ENCODE assay signal across 28 cellular contexts in genomic region chr2:66255871-66256270, GRCh38.
"Had no signal": no experiment of that assay in that cellular context is flagged by ENCODE, and none has a peak within 500 bp of the region (broad histone marks: within the 10 kb centered on the region; RNA-seq: fewer than 3 reads in every experiment).

No MANE protein-coding gene starts in this region.

- H3K27me3 Mint-ChIP-seq: activated CD4-positive, alpha-beta memory T cell treated with anti-CD3 and anti-CD28 coated beads for 36 hours; activated CD4-positive, alpha-beta T cell treated with anti-CD3 and anti-CD28 coated beads for 36 hours; activated CD4-positive, alpha-beta T cell treated with anti-CD3 and anti-CD28 coated beads, Interleukin-2, amount 10 ng/mL, durations not matched to agents 24 days and 14 days; activated naive CD4-positive, alpha-beta T cell treated with anti-CD3 and anti-CD28 coated beads, Interleukin-2, amount 10 ng/mL, durations not matched to agents 7 days and 5 days; activated naive CD8-positive, alpha-beta T cell treated with anti-CD3 and anti-CD28 coated beads, Interleukin-2, amount 10 ng/mL, durations not matched to agents 7 days and 5 days; activated T-cell treated with anti-CD3 and anti-CD28 coated beads, Interleukin-2, amount 50 U/mL, for 24 hours; brain had no signal

- H3K36me3 ChIP-seq: ascending aorta, breast epithelium, cardiac muscle cell, colonic mucosa, esophagus squamous epithelium, gastroesophageal sphincter had no signal

- DNase-seq: activated CD4-positive, alpha-beta memory T cell treated with anti-CD3 and anti-CD28 coated beads for 36 hours; activated CD4-positive, alpha-beta T cell treated with anti-CD3 and anti-CD28 coated beads for 36 hours; activated CD4-positive, alpha-beta T cell treated with anti-CD3 and anti-CD28 coated beads, Interleukin-2, amount 10 ng/mL, durations not matched to agents 24 days and 14 days; activated CD4-positive, CD25-positive, alpha-beta regulatory T cell; activated CD4-positive, CD25-positive, alpha-beta regulatory T cell treated with anti-CD3 and anti-CD28 coated beads, Interleukin-2, amount 50 U/mL, for 72 hours; activated CD8-positive, alpha-beta memory T cell treated with anti-CD3 and anti-CD28 coated beads, Interleukin-2, amount 50 U/mL, for 48 hours; activated CD8-positive, alpha-beta T cell treated with anti-CD3 and anti-CD28 coated beads, Interleukin-2, amount 10 ng/mL, durations not matched to agents 7 days and 5 days; activated gamma-delta T cell; activated naive CD4-positive, alpha-beta T cell; activated naive CD4-positive, alpha-beta T cell treated with anti-CD3 and anti-CD28 coated beads, Interleukin-2, amount 10 ng/mL, durations not matched to agents 7 days and 5 days; activated naive CD8-positive, alpha-beta T cell treated with anti-CD3 and anti-CD28 coated beads, Interleukin-2, amount 10 ng/mL, durations not matched to agents 7 days and 5 days; activated T-cell treated with anti-CD3 and anti-CD28 coated beads for 4 hours; activated T-cell treated with anti-CD3 and anti-CD28 coated beads, Interleukin-2, amount 50 U/mL, for 24 hours; activated T-cell treated with anti-CD3 and anti-CD28 coated beads, Interleukin-2, amount 50 U/mL, for 72 hours; central memory CD4-positive, alpha-beta T cell; cerebellar nuclear complex; colonic mucosa; effector CD8-positive, alpha-beta T cell; esophagus squamous epithelium; foreskin melanocyte; T-helper 2 cell had no signal

- H3K4me3 Mint-ChIP-seq: activated CD4-positive, alpha-beta memory T cell treated with anti-CD3 and anti-CD28 coated beads for 36 hours; activated CD4-positive, alpha-beta T cell treated with anti-CD3 and anti-CD28 coated beads for 36 hours; activated CD4-positive, alpha-beta T cell treated with anti-CD3 and anti-CD28 coated beads, Interleukin-2, amount 10 ng/mL, durations not matched to agents 24 days and 14 days; activated CD8-positive, alpha-beta T cell treated with anti-CD3 and anti-CD28 coated beads, Interleukin-2, amount 10 ng/mL, durations not matched to agents 7 days and 5 days; activated naive CD4-positive, alpha-beta T cell treated with anti-CD3 and anti-CD28 coated beads, Interleukin-2, amount 10 ng/mL, durations not matched to agents 7 days and 5 days; activated naive CD8-positive, alpha-beta T cell treated with anti-CD3 and anti-CD28 coated beads, Interleukin-2, amount 10 ng/mL, durations not matched to agents 7 days and 5 days; activated T-cell treated with anti-CD3 and anti-CD28 coated beads, Interleukin-2, amount 50 U/mL, for 24 hours; activated T-cell treated with anti-CD3 and anti-CD28 coated beads, Interleukin-2, amount 50 U/mL, for 72 hours; brain had no signal

- H3K9me3 ChIP-seq: ascending aorta, colonic mucosa, esophagus squamous epithelium, gastroesophageal sphincter had no signal

- ATAC-seq: activated CD4-positive, alpha-beta T cell treated with anti-CD3 and anti-CD28 coated beads for 36 hours; activated CD8-positive, alpha-beta T cell treated with anti-CD3 and anti-CD28 coated beads, Interleukin-2, amount 10 ng/mL, durations not matched to agents 7 days and 5 days; activated naive CD4-positive, alpha-beta T cell treated with anti-CD3 and anti-CD28 coated beads, Interleukin-2, amount 50 U/mL, for 72 hours; activated T-cell treated with anti-CD3 and anti-CD28 coated beads, Interleukin-2, amount 50 U/mL, for 72 hours; gastroesophageal sphincter had no signal

- H3K4me1 Mint-ChIP-seq: activated CD4-positive, alpha-beta T cell treated with anti-CD3 and anti-CD28 coated beads for 36 hours; activated CD4-positive, alpha-beta T cell treated with anti-CD3 and anti-CD28 coated beads, Interleukin-2, amount 10 ng/mL, durations not matched to agents 24 days and 14 days; activated naive CD4-positive, alpha-beta T cell treated with anti-CD3 and anti-CD28 coated beads, Interleukin-2, amount 10 ng/mL, durations not matched to agents 7 days and 5 days; activated naive CD8-positive, alpha-beta T cell treated with anti-CD3 and anti-CD28 coated beads, Interleukin-2, amount 10 ng/mL, durations not matched to agents 7 days and 5 days had no signal

- H3K36me3 Mint-ChIP-seq: activated CD4-positive, alpha-beta memory T cell treated with anti-CD3 and anti-CD28 coated beads for 36 hours; activated naive CD4-positive, alpha-beta T cell treated with anti-CD3 and anti-CD28 coated beads, Interleukin-2, amount 10 ng/mL, durations not matched to agents 7 days and 5 days; activated naive CD4-positive, alpha-beta T cell treated with anti-CD3 and anti-CD28 coated beads, Interleukin-2, amount 50 U/mL, for 72 hours; activated naive CD8-positive, alpha-beta T cell treated with anti-CD3 and anti-CD28 coated beads, Interleukin-2, amount 10 ng/mL, durations not matched to agents 7 days and 5 days; brain had no signal

- H3K4me1 ChIP-seq: ascending aorta, breast epithelium, colonic mucosa, esophagus squamous epithelium had no signal

- H3K27ac Mint-ChIP-seq: activated CD4-positive, alpha-beta memory T cell treated with anti-CD3 and anti-CD28 coated beads for 36 hours; activated CD4-positive, alpha-beta T cell treated with anti-CD3 and anti-CD28 coated beads for 36 hours; activated CD4-positive, alpha-beta T cell treated with anti-CD3 and anti-CD28 coated beads, Interleukin-2, amount 10 ng/mL, durations not matched to agents 24 days and 14 days; activated CD8-positive, alpha-beta T cell treated with anti-CD3 and anti-CD28 coated beads, Interleukin-2, amount 10 ng/mL, durations not matched to agents 7 days and 5 days; activated naive CD4-positive, alpha-beta T cell treated with anti-CD3 and anti-CD28 coated beads, Interleukin-2, amount 10 ng/mL, durations not matched to agents 7 days and 5 days; activated naive CD4-positive, alpha-beta T cell treated with anti-CD3 and anti-CD28 coated beads, Interleukin-2, amount 50 U/mL, for 72 hours; activated naive CD8-positive, alpha-beta T cell treated with anti-CD3 and anti-CD28 coated beads, Interleukin-2, amount 10 ng/mL, durations not matched to agents 7 days and 5 days; activated T-cell treated with anti-CD3 and anti-CD28 coated beads, Interleukin-2, amount 50 U/mL, for 24 hours; activated T-cell treated with anti-CD3 and anti-CD28 coated beads, Interleukin-2, amount 50 U/mL, for 72 hours; brain had no signal

- H3K9me3 Mint-ChIP-seq: activated CD4-positive, alpha-beta memory T cell treated with anti-CD3 and anti-CD28 coated beads for 36 hours; activated CD4-positive, alpha-beta T cell treated with anti-CD3 and anti-CD28 coated beads, Interleukin-2, amount 10 ng/mL, durations not matched to agents 24 days and 14 days; activated naive CD4-positive, alpha-beta T cell treated with anti-CD3 and anti-CD28 coated beads, Interleukin-2, amount 10 ng/mL, durations not matched to agents 7 days and 5 days; activated naive CD8-positive, alpha-beta T cell treated with anti-CD3 and anti-CD28 coated beads, Interleukin-2, amount 10 ng/mL, durations not matched to agents 7 days and 5 days had no signal

- H3K27me3 ChIP-seq: ascending aorta, breast epithelium, cardiac muscle cell, colonic mucosa, esophagus squamous epithelium had no signal

- H3K27ac ChIP-seq: ascending aorta, breast epithelium, cardiac muscle cell, colonic mucosa, epithelial cell of prostate, esophagus squamous epithelium, gastroesophageal sphincter had no signal

- H3K4me3 ChIP-seq: ascending aorta, breast epithelium, cardiac muscle cell, colonic mucosa, esophagus squamous epithelium, gastroesophageal sphincter had no signal
